In the genomic region with DNA sequence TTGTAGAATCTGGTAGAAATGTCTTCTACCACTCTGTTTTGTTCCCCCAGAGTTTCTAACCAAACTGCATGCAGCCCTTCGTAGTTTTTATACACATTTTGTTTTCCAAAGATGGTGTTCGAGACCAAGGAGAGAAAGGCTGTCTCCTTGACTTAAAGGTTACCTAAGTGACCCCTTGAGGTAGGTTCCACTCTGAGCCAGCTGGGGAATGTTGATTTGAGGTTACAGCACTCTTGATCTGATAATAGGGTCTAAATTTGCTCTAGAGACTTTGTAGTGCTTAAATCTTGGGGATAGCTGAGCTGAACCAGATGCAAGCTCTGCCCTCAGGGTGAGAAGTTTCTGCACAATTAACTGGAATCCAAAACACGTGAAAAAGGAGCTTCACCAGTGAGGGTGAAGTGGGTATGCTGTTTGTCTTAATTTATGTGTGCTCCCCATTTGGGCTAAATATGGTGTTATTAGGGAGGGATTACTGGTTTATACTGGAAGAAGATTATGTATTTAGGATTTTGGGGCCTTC, we compare ENCODE assay signal across 13 cellular contexts. TPM values are rescaled to one million over a fixed set of nuclear protein-coding genes. Genes with fewer than 3 reads are reported as not detected.
DNase-seq lines count a peak whose midpoint lies in the region; ATAC-seq and TF ChIP-seq lines count a peak whose summit lies in the region.
"Had no signal": no experiment of that assay in that cellular context is flagged by ENCODE, and none has a peak within 500 bp of the region (broad histone marks: within the 10 kb centered on the region; RNA-seq: fewer than 3 reads in every experiment).

No MANE protein-coding gene starts in this region.

- no peak for ATAC-seq in Right ventricle myocardium superior (ENCODE audit: poor library complexity)
- no peak for ATAC-seq in HG02970 (IDR thresholded peaks at IDR 0.05; ENCODE audit: low FRiP score, unreplicated experiment)
- ATAC-seq: GM23338, sciatic nerve had no signal

- no peak overlapping the region for H2BK12ac ChIP-seq in H9 (ENCODE audit: insufficient read length, low read depth, low read length)

- no peaks in the 10 kb centered on the region for H3K9me3 ChIP-seq in H9 (ENCODE audit: control insufficient read depth, low read depth, low read length)

- DNase-seq in H9 (no peak), mesendoderm (peak; percentile 34), NCI-H524 (lab: John Stamatoyannopoulos, UW) (no peak), NAMALWA (ENCODE audit: low spot score) (no peak), Right ventricle myocardium superior (no peak)
- DNase-seq: activated naive CD4-positive, alpha-beta T cell treated with anti-CD3 and anti-CD28 coated beads, Interleukin-2, amount 10 ng/mL, durations not matched to agents 7 days and 5 days; C1 segment of cervical spinal cord; OCI-M1 had no signal

- no peak overlapping the region for H2BK20ac ChIP-seq in H9 (ENCODE audit: low read depth, low read length, poor library complexity, severe bottlenecking)

- peak overlapping the region; percentile 4 to 51 (median 23); a peak in 4 of 7 replicates for H3K27ac Mint-ChIP-seq in H9
- peak overlapping the region; percentile 81 for H3K27ac Mint-ChIP-seq in activated naive CD8-positive, alpha-beta T cell
- H3K27ac Mint-ChIP-seq: GM23338 had no signal

- no peaks in the 10 kb centered on the region; a peak in 1 of 5 replicates for H3K9me3 Mint-ChIP-seq in H9
- no peaks in the 10 kb centered on the region for H3K9me3 Mint-ChIP-seq in activated naive CD8-positive, alpha-beta T cell (ENCODE audit: low read depth)
- H3K9me3 Mint-ChIP-seq: activated naive CD4-positive, alpha-beta T cell treated with anti-CD3 and anti-CD28 coated beads, Interleukin-2, amount 10 ng/mL, durations not matched to agents 7 days and 5 days; GM23338 had no signal

- H2BK120ac ChIP-seq in H9 (ENCODE audit: low read depth, low read length, poor library complexity, severe bottlenecking) (no peak overlapping the region), mesendoderm (ENCODE audit: low read depth, low read length) (no peak overlapping the region)

- TF ChIP-seq CTCF in H9 (conservative IDR thresholded peaks at IDR 0.05) = no peak

- no peak overlapping the region for H2AK5ac ChIP-seq in H9 (ENCODE audit: insufficient read length, low read length)
- H2AK5ac ChIP-seq in mesendoderm (ENCODE audit: low read length) = no peak overlapping the region

- H3K4ac ChIP-seq in H9 (ENCODE audit: low read depth, low read length) (no peak overlapping the region), mesendoderm (ENCODE audit: low read depth, low read length) (no peak overlapping the region)

- H3K23ac ChIP-seq in H9 (ENCODE audit: insufficient read length, low read depth, low read length) = no peak overlapping the region
- no peak overlapping the region for H3K23ac ChIP-seq in mesendoderm (ENCODE audit: low read length)

- H3T11ph ChIP-seq in H9 (ENCODE audit: low read length) = no peak overlapping the region

- H3K27me3 Mint-ChIP-seq in H9 (ENCODE audit: low read depth) = peaks cover 2% of the 10 kb centered on the region; the same call in 1 of the 2 replicates
- no peaks in the 10 kb centered on the region for H3K27me3 Mint-ChIP-seq in activated naive CD8-positive, alpha-beta T cell
- H3K27me3 Mint-ChIP-seq: activated naive CD4-positive, alpha-beta T cell treated with anti-CD3 and anti-CD28 coated beads, Interleukin-2, amount 10 ng/mL, durations not matched to agents 7 days and 5 days had no signal

- intact Hi-C loops in Right ventricle myocardium superior (cut with DNase I) = no loop called here

- H4K8ac ChIP-seq in H9 (replicated peaks; ENCODE audit: insufficient read length, low read depth, low read length) (no peak overlapping the region), mesendoderm (ENCODE audit: low read depth, low read length) (no peak overlapping the region)

- H2BK15ac ChIP-seq in H9 (ENCODE audit: low read depth, low read length) (no peak overlapping the region), mesendoderm (replicated peaks; ENCODE audit: low read depth) (no peak overlapping the region)

- H3K79me2 ChIP-seq in ACC112 (ENCODE audit: control insufficient read depth, insufficient read depth, low read length, unreplicated experiment) (peaks cover 76% of the 10 kb centered on the region), H9 (ENCODE audit: insufficient read depth, low read length) (peaks cover 52% of the 10 kb centered on the region), mesendoderm (ENCODE audit: control insufficient read depth, insufficient read depth, low read length) (peaks cover 70% of the 10 kb centered on the region)

- no peaks in the 10 kb centered on the region for H4K20me1 ChIP-seq in H9 (ENCODE audit: control insufficient read depth, insufficient read depth, insufficient read length)

- H3K27me3 ChIP-seq in ACC112 (ENCODE audit: insufficient read depth, low read length) (no peaks in the 10 kb centered on the region), H9 (ENCODE audit: insufficient read depth, low read length) (no peaks in the 10 kb centered on the region), mesendoderm (ENCODE audit: insufficient read depth, low read length, poor library complexity) (no peaks in the 10 kb centered on the region)

- H3K4me3 ChIP-seq in ACC112 (ENCODE audit: low read depth, low read length) (peak overlapping the region; percentile 47), mesendoderm (ENCODE audit: low read length) (no peak overlapping the region)

- H3K14ac ChIP-seq in H9 (ENCODE audit: insufficient read depth, low read length) = no peak overlapping the region

- peaks cover 3% of the 10 kb centered on the region for H3K23me2 ChIP-seq in H9 (ENCODE audit: insufficient read length, low read depth, low read length, poor library complexity, severe bottlenecking)

- H2AFZ ChIP-seq in ACC112 (ENCODE audit: low read length, unreplicated experiment) (no peak overlapping the region), H9 (ENCODE audit: low read length) (no peak overlapping the region)
- H2AFZ ChIP-seq: GM23338 had no signal

- no peak overlapping the region for H2BK5ac ChIP-seq in H9 (ENCODE audit: insufficient read length, low read length)
- H2BK5ac ChIP-seq in mesendoderm (ENCODE audit: low read length) = no peak overlapping the region

- H3K27ac ChIP-seq in ACC112 (ENCODE audit: low read depth, low read length) (no peak overlapping the region), H9 (ENCODE audit: insufficient read length, low read depth, low read length) (no peak overlapping the region), mesendoderm (ENCODE audit: low read depth, low read length) (no peak overlapping the region)

- peaks cover 0 to 18% (median 17%) of the 10 kb centered on the region in 3 experiments; a peak in 4 of 7 replicates for H3K36me3 Mint-ChIP-seq in H9 (ENCODE audit: insufficient read depth in 1 of 3, low read depth in 3 of 3)
- H3K36me3 Mint-ChIP-seq in activated naive CD8-positive, alpha-beta T cell = peaks cover 6% of the 10 kb centered on the region

- H4K5ac ChIP-seq in H9 (ENCODE audit: insufficient read length, low read depth, low read length) (no peak overlapping the region), mesendoderm (ENCODE audit: low read length) (no peak overlapping the region)

- H3K36me3 ChIP-seq in ACC112 (ENCODE audit: insufficient read depth, low read length) (peaks cover 11% of the 10 kb centered on the region; the same call in 1 of the 2 replicates), mesendoderm (ENCODE audit: control insufficient read depth, insufficient read depth, low read length) (no peaks in the 10 kb centered on the region)

- no CpG with 5 or more reads among the region's 3 CpGs for WGBS in H9 (ENCODE audit: extremely low coverage, insufficient read length, low lambda C conversion rate)
- no CpG with 5 or more reads among the region's 3 CpGs for WGBS in mesendoderm (ENCODE audit: extremely low coverage, insufficient coverage, low lambda C conversion rate)

- H3K56ac ChIP-seq in H9 (ENCODE audit: insufficient read length, low read depth, low read length) (no peak overlapping the region), mesendoderm (ENCODE audit: low read length) (no peak overlapping the region)

- no peak overlapping the region for H4K91ac ChIP-seq in H9 (ENCODE audit: insufficient read length, low read depth, low read length)

- H3K4me2 ChIP-seq in H9 (ENCODE audit: insufficient read depth, insufficient read length, low read length) (no peak overlapping the region), mesendoderm (ENCODE audit: low read length) (no peak overlapping the region)
- H3K4me2 ChIP-seq: GM23338 had no signal

- H3K18ac ChIP-seq in H9 (ENCODE audit: insufficient read length, low read depth, low read length) = no peak overlapping the region
- no peak overlapping the region for H3K18ac ChIP-seq in mesendoderm (ENCODE audit: low read length)

- H3K9ac ChIP-seq in H9 (ENCODE audit: extremely low read depth, insufficient read length, low read length) = no peak overlapping the region
- peak overlapping the region; percentile 1 for H3K9ac ChIP-seq in mesendoderm (ENCODE audit: low read length)

- H3K79me1 ChIP-seq in H9 (ENCODE audit: insufficient read depth, low read depth, low read length, poor library complexity, severe bottlenecking) (no peaks in the 10 kb centered on the region), mesendoderm (ENCODE audit: low read length) (no peaks in the 10 kb centered on the region)

- H3K4me1 Mint-ChIP-seq in H9 = peaks cover 38 to 40% of the 10 kb centered on the region in 2 experiments
- peaks cover 66% of the 10 kb centered on the region for H3K4me1 Mint-ChIP-seq in activated naive CD8-positive, alpha-beta T cell (ENCODE audit: low read depth)

- H3K4me1 ChIP-seq in ACC112 (ENCODE audit: control insufficient read depth, insufficient read depth, low read length, unreplicated experiment) = peaks cover 30% of the 10 kb centered on the region
- H3K4me1 ChIP-seq in H9 (ENCODE audit: insufficient read depth, low read length) = no peaks in the 10 kb centered on the region
- peaks cover 6% of the 10 kb centered on the region for H3K4me1 ChIP-seq in mesendoderm (ENCODE audit: control insufficient read depth, low read depth, low read length)

- H3K4me3 Mint-ChIP-seq in H9 = no peak overlapping the region
- H3K4me3 Mint-ChIP-seq in activated naive CD8-positive, alpha-beta T cell = peak overlapping the region; percentile 70

RNA-seq across cellular contexts. Expression of gene TMBIM6, which starts 3.1 kb away (rescaled TPM):
- total RNA-seq in H9 (2021) (362 and 373 TPM in 2 replicates), Right ventricle myocardium superior (233 TPM)
- 365 TPM for polyA plus RNA-seq in mesendoderm (2013, experiment 1 of 2)
- 358 TPM for polyA plus RNA-seq in mesendoderm (2013, experiment 2 of 2)

RNA-seq across cellular contexts. Expression of gene FMNL3, which starts 37.2 kb away (rescaled TPM):
- 20.5 and 22.8 TPM in 2 replicates for total RNA-seq in H9 (2021)
- 11.1 TPM for polyA plus RNA-seq in mesendoderm (2013, experiment 1 of 2)
- polyA plus RNA-seq in mesendoderm (2013, experiment 2 of 2) = 11.3 TPM
- total RNA-seq in Right ventricle myocardium superior = 9.4 TPM
